8 cellular contexts compared by ENCODE assay signal in the genomic region with DNA sequence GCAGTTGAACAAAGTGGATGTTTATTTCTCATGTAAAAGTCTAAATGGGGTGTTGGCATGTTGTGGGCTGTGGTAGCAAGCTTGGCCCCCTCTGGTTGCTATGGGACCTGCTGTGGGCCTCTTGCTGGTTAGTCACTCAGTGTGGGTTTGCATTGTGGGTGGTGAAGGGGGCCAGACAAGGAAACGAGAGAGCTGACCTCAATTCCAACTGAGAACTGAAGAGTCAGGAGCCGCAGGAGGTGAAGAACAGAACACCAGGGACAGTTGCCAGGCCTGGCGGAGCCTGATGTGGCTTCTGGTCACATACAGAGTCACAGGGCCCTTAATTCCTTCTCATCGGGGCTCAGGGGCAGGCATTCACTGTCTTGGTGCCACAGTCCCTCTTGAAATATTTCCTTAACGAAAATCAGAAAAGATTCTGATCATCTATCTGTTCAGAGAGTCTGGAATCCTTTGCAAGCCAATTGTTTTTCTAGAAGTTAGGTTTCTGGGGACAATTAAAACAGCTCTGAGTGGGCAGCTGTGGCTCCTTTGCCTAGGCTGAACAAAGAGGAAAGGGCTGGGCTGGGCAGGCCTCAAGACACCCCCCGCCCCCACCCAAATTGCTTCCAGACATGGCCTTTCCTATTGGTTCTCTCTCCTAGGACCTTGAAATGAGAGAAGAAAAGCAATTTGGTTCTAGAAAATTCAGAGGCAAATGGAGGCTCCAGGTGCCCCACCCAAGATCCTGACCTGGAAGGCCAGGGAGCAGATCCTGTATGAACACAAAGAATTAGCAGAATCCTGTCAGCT. TPM values are rescaled to one million over a fixed set of nuclear protein-coding genes. Genes with fewer than 3 reads are reported as not detected.
DNase-seq lines count a peak whose midpoint lies in the region; ATAC-seq, FAIRE-seq and TF ChIP-seq lines count a peak whose summit lies in the region.

No MANE protein-coding gene starts in this region.

- no peak overlapping the region for H2BK12ac ChIP-seq in H1 (ENCODE audit: low read depth, low read length)

- H3K4me3 ChIP-seq in H1 (ENCODE audit: extremely low read depth in 1 of 4, insufficient read depth in 2 of 4, low read depth in 3 of 4, low read length in 4 of 4): no peak overlapping the region

- H4K8ac ChIP-seq in H1 (ENCODE audit: extremely low read depth, insufficient read depth, low read length): peak overlapping the region; percentile 62; the same call in 1 of the 2 replicates

- CTCF ChIA-PET in H1 (lab: Charles Lee; ENCODE audit: partially characterized antibody): interaction anchor here (1.1 to 2.0 kb wide), 8 partner anchors 9 to 459 kb away, joined by 3 to 21 read pairs (median 4); no protein-coding TSS in a partner anchor

- H4K20me1 ChIP-seq in H1 (replicated peaks in 1 of 2; ENCODE audit: control insufficient read depth in 1 of 2, insufficient read depth in 2 of 2, low read length in 2 of 2): peaks cover 0 to under 1% of the 10 kb centered on the region in 2 experiments

- no peak overlapping the region for H3K4me2 ChIP-seq in H1 (ENCODE audit: insufficient read depth in 1 of 2, low read depth in 2 of 2, low read length in 2 of 2)

- no peak overlapping the region for H4K5ac ChIP-seq in H1 (ENCODE audit: insufficient read length, low read depth, low read length)

- no peak overlapping the region for H2BK15ac ChIP-seq in H1 (ENCODE audit: low read length)

- H3K79me1 ChIP-seq in H1 (ENCODE audit: low read depth, low read length): no peaks in the 10 kb centered on the region; the same call in 1 of the 2 replicates

- no peak overlapping the region for H2AFZ ChIP-seq in H1 (ENCODE audit: low read length)

- in situ Hi-C loops in G401 (cut with HindIII; ENCODE audit: low sequenced_read_pairs): no loop called here

- no peak for TF ChIP-seq CTCF in H1 (IDR thresholded peaks at IDR 0.05; ENCODE audit: control extremely low read depth in 1 of 3, insufficient read depth in 1 of 3, low read depth in 1 of 3, low read length in 3 of 3)

- WGBS in H1 (ENCODE audit: extremely low coverage in 1 of 2, insufficient coverage in 1 of 2, insufficient read length in 1 of 2, insufficient replicate concordance in 2 of 2, low coverage in 1 of 2, low lambda C conversion rate in 2 of 2, missing lambda C conversion rate in 1 of 2), 2 experiments: 85% methylated on average over 6 of the region's 6 CpGs; no CpG with 5 or more reads in 1 of the 2 experiments

- no peak for TF ChIP-seq RAD21 in H1 (IDR thresholded peaks at IDR 0.05 in 1 of 2, conservative IDR thresholded peaks at IDR 0.05 in 1 of 2; ENCODE audit: low read depth in 2 of 2, low read length in 2 of 2)

- peak; percentile 18 for DNase-seq in G401 (ENCODE audit: low spot score)
- peak; percentile 67 for DNase-seq in activated CD4-positive, alpha-beta T cell treated with anti-CD3 and anti-CD28 coated beads for 48 hours
- no peak for DNase-seq in H1 (ENCODE audit: low read depth in 1 of 2, low spot score in 2 of 2)
- peak; percentile 70 for DNase-seq in stimulated activated CD4-positive, alpha-beta T cell treated with anti-CD3 and anti-CD28 coated beads, Interleukin-1b, Interleukin-23, amount 100 ng/mL, for 48 hours
- DNase-seq in NCI-H524 (lab: John Stamatoyannopoulos, UW): no peak
- DNase-seq in GM12892 (ENCODE audit: insufficient read length): no peak

- H3K4ac ChIP-seq in H1 (replicated peaks; ENCODE audit: insufficient read length, low read depth, low read length): no peak overlapping the region

- H4K91ac ChIP-seq in H1 (replicated peaks; ENCODE audit: insufficient read length, low read length): no peak overlapping the region

- no peak overlapping the region for H2BK20ac ChIP-seq in H1 (ENCODE audit: low read length)

- no peak overlapping the region for H3K56ac ChIP-seq in H1 (replicated peaks; ENCODE audit: insufficient read length, low read depth, low read length)

- H3K9me3 ChIP-seq in H1 (ENCODE audit: insufficient read depth in 2 of 2, low read depth in 1 of 2, low read length in 1 of 2): no peaks in the 10 kb centered on the region

- no peak overlapping the region for H3K14ac ChIP-seq in H1 (ENCODE audit: insufficient read length)

- no peak overlapping the region for H3K18ac ChIP-seq in H1 (ENCODE audit: extremely low read depth, low read length)

- no peaks in the 10 kb centered on the region for H3K36me3 ChIP-seq in H1 (ENCODE audit: control insufficient read depth in 2 of 4, insufficient read depth in 4 of 4, low read length in 3 of 4)

- no peak overlapping the region for H2AK5ac ChIP-seq in H1 (ENCODE audit: low read depth, low read length)

- H3K4me1 ChIP-seq in H1 (replicated peaks in 1 of 4; ENCODE audit: control insufficient read depth in 3 of 4, insufficient read depth in 4 of 4, low read length in 3 of 4): peaks cover 0 to 8% (median 2%) of the 10 kb centered on the region in 4 experiments; a peak in 3 of 7 replicates

- H3K27ac ChIP-seq in H1 (ENCODE audit: low read depth, low read length): no peak overlapping the region

- POLR2A ChIA-PET in H1 (lab: Charles Lee; ENCODE audit: partially characterized antibody): interaction anchor here (1.0 to 3.3 kb wide), 2 partner anchors 10 to 266 kb away, joined by 3 to 11 read pairs; no protein-coding TSS in a partner anchor

- H2BK120ac ChIP-seq in H1 (replicated peaks; ENCODE audit: low read depth, low read length): no peak overlapping the region

- ATAC-seq in HG03354 (IDR thresholded peaks at IDR 0.05; ENCODE audit: poor library complexity, severe bottlenecking, unreplicated experiment): no peak
- ATAC-seq in HG03139 (IDR thresholded peaks at IDR 0.05; ENCODE audit: unreplicated experiment): no peak

- no peak for TF ChIP-seq EP300 in H1 (IDR thresholded peaks at IDR 0.05; ENCODE audit: borderline replicate concordance in 1 of 2, low read depth in 2 of 2, low read length in 2 of 2)

- no peak overlapping the region for H3K9ac ChIP-seq in H1 (replicated peaks in 1 of 4; ENCODE audit: extremely low read depth in 1 of 4, low read depth in 3 of 4, low read length in 3 of 4)

- peaks cover 0 to 26% of the 10 kb centered on the region in 2 experiments; a peak in 3 of 4 replicates for H3K79me2 ChIP-seq in H1 (ENCODE audit: control insufficient read depth in 1 of 2, insufficient read depth in 2 of 2, low read length in 2 of 2)

- no peak for TF ChIP-seq POLR2A in H1 (IDR thresholded peaks at IDR 0.05; ENCODE audit: control extremely low read depth in 1 of 2, low read depth in 2 of 2, low read length in 2 of 2)
- no peak for TF ChIP-seq POLR2A in GM12892 (IDR thresholded peaks at IDR 0.05; ENCODE audit: low read depth, low read length)

- peaks cover 6% of the 10 kb centered on the region for H3K23me2 ChIP-seq in H1 (ENCODE audit: low read depth, low read length)

- FAIRE-seq in H1 (lab: Jason Lieb, UNC) (no peak), GM12892 (lab: Jason Lieb, UNC) (no peak)

- no peaks in the 10 kb centered on the region for H3K27me3 ChIP-seq in H1 (replicated peaks in 1 of 4; ENCODE audit: control insufficient read depth in 3 of 4, extremely low read depth in 1 of 4, insufficient read depth in 3 of 4, low read length in 3 of 4)

- no peak overlapping the region for H2BK5ac ChIP-seq in H1 (ENCODE audit: low read depth, low read length)

- no peak overlapping the region for H3K23ac ChIP-seq in H1 (ENCODE audit: insufficient read length)

TF ChIP-seq in H1, 55 proteins besides CTCF, POLR2A, EP300 and RAD21:
- no peak for TF ChIP-seq HDAC6 (IDR thresholded peaks at IDR 0.05; ENCODE audit: low read depth, low read length)
- TF ChIP-seq SIRT6 (IDR thresholded peaks at IDR 0.05; ENCODE audit: low read length): no peak
- TF ChIP-seq CBX8 (IDR thresholded peaks at IDR 0.05; ENCODE audit: borderline replicate concordance, low read depth, low read length): no peak
- no peak for TF ChIP-seq SIN3A (conservative IDR thresholded peaks at IDR 0.05 in 1 of 2, IDR thresholded peaks at IDR 0.05 in 1 of 2; ENCODE audit: low read depth in 1 of 2, low read length in 2 of 2)
TF ChIP-seq in H1: peak in this region for 0.

RNA-seq across cellular contexts. Expression of a gene that starts 2.1 kb away (rescaled TPM):
- total RNA-seq in G401 (2014; rRNA removed; shearing (Covaris generic)): 61.4 and 71.7 TPM in 2 replicates
- 35.7 and 38.2 TPM in 2 replicates for total RNA-seq in H1 (2021; fragmentation: NEBNext Ultra II Directional; extraction: Animal tissue kit (Norgen Biotek cat#: 25700))
- 32.2 and 36.6 TPM in 2 replicates for polyA plus RNA-seq in H1 (2011; rRNA removed)
- 43.9 TPM for polyA plus RNA-seq in H1 (2011; cell fraction: cytosol; rRNA removed)
- polyA plus RNA-seq in H1 (2011; cell fraction: nucleus; rRNA removed): 46.9 TPM
- 27.2 to 37.0 TPM (median 29.7 TPM) in 4 replicates for polyA plus RNA-seq in H1 (2012, experiment 1 of 2)
- polyA plus RNA-seq in H1 (2012, experiment 2 of 2): 28.0 TPM
- polyA plus RNA-seq in H1 (2013, experiment 1 of 2): 47.2 TPM
- polyA plus RNA-seq in H1 (2013, experiment 2 of 2): 48.5 TPM
- 33.9 and 45.6 TPM in 2 replicates for polyA minus RNA-seq in H1 (2011; rRNA and poly(A)+ RNA removed)
- 20.1 TPM for polyA minus RNA-seq in H1 (2011; cell fraction: cytosol; rRNA and poly(A)+ RNA removed)
- polyA minus RNA-seq in H1 (2011; cell fraction: nucleus; rRNA and poly(A)+ RNA removed): 40.0 TPM
- polyA plus RNA-seq in GM12892 (2012; ENCODE audit: missing spikeins): 56.0 TPM

Comparison
In these comparisons a context has a peak if more than half of its experiments do, and no peak if none do; other contexts are left out.
1. DNase-seq: peak in G401 (single experiment), activated CD4-positive, alpha-beta T cell treated with anti-CD3 and anti-CD28 coated beads for 48 hours (single experiment) and stimulated activated CD4-positive, alpha-beta T cell treated with anti-CD3 and anti-CD28 coated beads, Interleukin-1b, Interleukin-23, amount 100 ng/mL, for 48 hours (single experiment); none in H1 (0 of 2), NCI-H524 (0 of 2) and GM12892 (single experiment).